8 cellular contexts compared by ENCODE assay signal in the genomic region with DNA sequence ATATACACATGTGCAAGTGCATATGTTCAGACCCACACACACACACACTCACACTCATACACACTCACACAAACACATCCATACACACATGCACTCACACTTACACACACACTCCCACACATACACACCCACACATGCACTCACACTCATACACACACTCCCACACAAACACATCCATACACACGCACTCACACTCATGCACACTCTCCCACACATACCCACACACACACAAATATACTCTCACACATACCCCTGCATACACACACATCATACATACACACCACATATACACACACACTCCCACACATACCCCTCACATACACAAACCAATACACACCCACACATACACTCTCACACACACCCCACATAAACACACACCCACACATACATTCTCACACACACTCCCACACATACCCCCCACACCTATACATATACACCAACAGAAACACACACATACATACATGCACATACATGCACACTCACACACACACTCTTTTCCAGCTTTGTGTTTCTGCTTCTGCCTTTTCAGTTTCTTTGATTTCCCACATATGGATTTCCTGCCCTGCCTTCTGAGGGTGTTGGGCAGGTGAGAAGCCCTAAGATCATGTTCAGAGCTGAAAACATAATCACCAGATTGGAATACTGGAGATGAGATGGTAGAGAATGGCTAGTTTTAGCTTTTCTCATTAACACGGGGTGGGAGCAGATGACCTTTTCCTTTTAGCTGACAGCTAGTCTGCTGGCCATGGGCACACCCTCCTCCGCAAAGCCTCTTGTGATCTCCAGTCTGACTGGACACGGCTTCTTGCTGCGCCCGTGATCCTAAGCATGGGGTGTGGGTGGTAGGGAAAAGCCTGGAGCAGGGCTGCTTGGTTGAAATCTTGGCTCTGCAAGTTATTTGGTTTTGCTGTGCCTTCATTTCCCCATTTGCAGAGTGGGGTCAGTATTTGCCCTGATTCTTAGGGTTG.
DNase-seq lines count a peak whose midpoint lies in the region; ATAC-seq, FAIRE-seq and TF ChIP-seq lines count a peak whose summit lies in the region.

No MANE protein-coding gene starts in this region.

- peak overlapping the region; percentile 76 for H3K27ac ChIP-seq in CD4-positive, CD25-positive, alpha-beta regulatory T cell (ENCODE audit: insufficient read depth, low read length, poor library complexity, severe bottlenecking)
- H3K27ac ChIP-seq in HUES6 (ENCODE audit: low read depth, low read length) (peak overlapping the region; percentile 16; the same call in 1 of the 2 replicates), astrocyte (ENCODE audit: low read depth, low read length) (no peak overlapping the region)

- H3K27me3 Mint-ChIP-seq in CD4-positive, CD25-positive, alpha-beta regulatory T cell: no peaks in the 10 kb centered on the region
- H3K27me3 Mint-ChIP-seq in astrocyte (ENCODE audit: low read depth, unreplicated experiment) (no peaks in the 10 kb centered on the region), natural killer cell (ENCODE audit: low read depth in 2 of 2) (no peaks in the 10 kb centered on the region)

- TF ChIP-seq CTCF in astrocyte (IDR thresholded peaks at IDR 0.05; ENCODE audit: insufficient read depth, low read depth, low read length) (no peak), natural killer cell (IDR thresholded peaks at IDR 0.05) (no peak)

- intact Hi-C loops in natural killer cell (cut with micrococcal nuclease): loop anchor here (1.0 to 5.0 kb wide), 5 partner anchors 17 to 287 kb away; a partner anchor contains a TSS

- peaks cover 31 to 83% (median 63%) of the 10 kb centered on the region in 4 donors for H3K4me1 Mint-ChIP-seq in CD4-positive, CD25-positive, alpha-beta regulatory T cell
- H3K4me1 Mint-ChIP-seq in astrocyte (ENCODE audit: low read depth, unreplicated experiment) (peaks cover 49% of the 10 kb centered on the region), natural killer cell (peaks cover 52 to 59% of the 10 kb centered on the region in 2 donors)

- peaks cover 9% of the 10 kb centered on the region for H3K36me3 ChIP-seq in CD4-positive, CD25-positive, alpha-beta regulatory T cell (ENCODE audit: control insufficient read depth, insufficient read depth, low read length)
- no peaks in the 10 kb centered on the region for H3K36me3 ChIP-seq in HUES6 (ENCODE audit: control insufficient read depth, insufficient read depth, low read length)
- H3K36me3 ChIP-seq in astrocyte (ENCODE audit: insufficient read depth, low read length): no peaks in the 10 kb centered on the region

- ATAC-seq in CD4-positive, CD25-positive, alpha-beta regulatory T cell (ENCODE audit: low read depth in 2 of 2): no peak
- ATAC-seq in natural killer cell (no peak), GM19463 (IDR thresholded peaks at IDR 0.05; ENCODE audit: unreplicated experiment) (no peak), GM21526 (IDR thresholded peaks at IDR 0.05; ENCODE audit: low FRiP score, unreplicated experiment) (no peak)

- no peak for DNase-seq in CD4-positive, CD25-positive, alpha-beta regulatory T cell
- DNase-seq in astrocyte (ENCODE audit: low read depth) (no peak), natural killer cell (no peak), NOMO-1 treated with DMSO at 0.1 percent for 48 hours (lab: John Stamatoyannopoulos, UW; ENCODE audit: unreplicated experiment) (no peak), ureter (ENCODE audit: low spot score) (no peak)

- H3K27ac Mint-ChIP-seq in CD4-positive, CD25-positive, alpha-beta regulatory T cell: peak overlapping the region; percentile 90 to 93 (median 93)
- H3K27ac Mint-ChIP-seq in astrocyte (ENCODE audit: unreplicated experiment): peak overlapping the region; percentile 35
- peak overlapping the region; percentile 85 to 93 for H3K27ac Mint-ChIP-seq in natural killer cell

- peaks cover 14% of the 10 kb centered on the region for H3K36me3 Mint-ChIP-seq in CD4-positive, CD25-positive, alpha-beta regulatory T cell
- H3K36me3 Mint-ChIP-seq in astrocyte (ENCODE audit: low read depth, unreplicated experiment): peaks cover 2% of the 10 kb centered on the region
- H3K36me3 Mint-ChIP-seq in natural killer cell: no peaks in the 10 kb centered on the region

- H3K27me3 ChIP-seq in CD4-positive, CD25-positive, alpha-beta regulatory T cell (ENCODE audit: control insufficient read depth, insufficient read depth, low read length): no peaks in the 10 kb centered on the region
- H3K27me3 ChIP-seq in HUES6 (ENCODE audit: control insufficient read depth, insufficient read depth, low read length) (no peaks in the 10 kb centered on the region), astrocyte (ENCODE audit: insufficient read depth, low read length) (no peaks in the 10 kb centered on the region)

- peaks cover 0 to 2% (median 0%) of the 10 kb centered on the region in 7 donors for H3K9me3 Mint-ChIP-seq in CD4-positive, CD25-positive, alpha-beta regulatory T cell
- H3K9me3 Mint-ChIP-seq in astrocyte (ENCODE audit: unreplicated experiment) (no peaks in the 10 kb centered on the region), natural killer cell (no peaks in the 10 kb centered on the region)

- H3K4me1 ChIP-seq in CD4-positive, CD25-positive, alpha-beta regulatory T cell (ENCODE audit: control insufficient read depth, insufficient read depth, low read length, poor library complexity, severe bottlenecking): peaks cover 39% of the 10 kb centered on the region
- H3K4me1 ChIP-seq in HUES6 (ENCODE audit: control insufficient read depth, insufficient read depth, low read length): peaks cover 48% of the 10 kb centered on the region
- H3K4me1 ChIP-seq in astrocyte (ENCODE audit: insufficient read depth, low read length): peaks cover 28% of the 10 kb centered on the region

- H3K4me3 ChIP-seq in CD4-positive, CD25-positive, alpha-beta regulatory T cell (ENCODE audit: low read depth, low read length): peak overlapping the region; percentile 63
- peak overlapping the region; percentile 18; the same call in 1 of the 2 replicates for H3K4me3 ChIP-seq in HUES6 (ENCODE audit: low read depth, low read length)
- H3K4me3 ChIP-seq in astrocyte (ENCODE audit: insufficient read depth, low read depth, low read length): no peak overlapping the region

- H3K9ac ChIP-seq in HUES6 (ENCODE audit: low read length) (peak overlapping the region; percentile 51), astrocyte (ENCODE audit: low read length) (no peak overlapping the region)

- no peaks in the 10 kb centered on the region for H3K9me3 ChIP-seq in CD4-positive, CD25-positive, alpha-beta regulatory T cell (ENCODE audit: control insufficient read depth in 2 of 2, low read length in 2 of 2)
- no peaks in the 10 kb centered on the region for H3K9me3 ChIP-seq in HUES6 (ENCODE audit: control insufficient read depth, insufficient read depth, low read depth, low read length)
- H3K9me3 ChIP-seq in astrocyte (ENCODE audit: insufficient read depth, low read depth, low read length): no peaks in the 10 kb centered on the region

- no peak overlapping the region for H2AFZ ChIP-seq in astrocyte (ENCODE audit: low read depth, low read length)

- peak overlapping the region; percentile 44 to 86 (median 70) for H3K4me3 Mint-ChIP-seq in CD4-positive, CD25-positive, alpha-beta regulatory T cell
- H3K4me3 Mint-ChIP-seq in astrocyte (ENCODE audit: unreplicated experiment): no peak overlapping the region
- H3K4me3 Mint-ChIP-seq in natural killer cell: peak overlapping the region; percentile 87

- FAIRE-seq in astrocyte (lab: Jason Lieb, UNC): no peak

- H4K20me1 ChIP-seq in astrocyte (ENCODE audit: insufficient read depth, low read length): peaks cover 74% of the 10 kb centered on the region

- peaks cover 5% of the 10 kb centered on the region for H3K79me2 ChIP-seq in astrocyte (ENCODE audit: insufficient read depth, low read length)

- peak overlapping the region; percentile 81 for H3K4me2 ChIP-seq in astrocyte (ENCODE audit: low read length)

Comparison
In these comparisons a context has a peak if more than half of its experiments do, and no peak if none do; other contexts are left out.
1. H3K27ac Mint-ChIP-seq: peak in every context shown above with its lines; median percentile 93 in CD4-positive, CD25-positive, alpha-beta regulatory T cell; 89 in natural killer cell; 35 in astrocyte.